18 cellular contexts compared by ENCODE assay signal in the genomic region with DNA sequence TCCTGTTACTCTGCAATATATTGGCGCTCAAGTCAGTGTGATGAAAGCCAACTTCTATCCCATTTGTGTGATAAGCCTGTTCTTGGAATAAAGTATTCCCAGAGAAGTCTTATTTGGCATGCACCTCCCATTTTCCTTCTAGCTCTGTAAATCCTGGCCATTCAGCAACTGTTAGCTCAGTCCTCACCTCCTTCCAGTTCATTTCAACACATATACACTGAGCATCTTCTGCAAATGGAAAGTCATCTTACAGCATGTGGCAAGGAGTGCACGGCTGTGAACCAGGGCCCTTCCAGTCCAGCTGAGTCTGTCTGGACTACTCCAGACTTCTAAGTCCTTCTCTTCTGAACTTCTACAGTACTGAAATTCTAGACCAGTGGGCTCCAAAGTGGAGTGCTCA. TPM values are rescaled to one million over a fixed set of nuclear protein-coding genes. Genes with fewer than 3 reads are reported as not detected.
A peak's percentile ranks its signal among the peaks of the same experiment; 100 is the strongest.
DNase-seq lines count a peak whose midpoint lies in the region; ATAC-seq and TF ChIP-seq lines count a peak whose summit lies in the region.
"Had no signal": no experiment of that assay in that cellular context is flagged by ENCODE, and none has a peak within 500 bp of the region (broad histone marks: within the 10 kb centered on the region; RNA-seq: fewer than 3 reads in every experiment).

No MANE protein-coding gene starts in this region.

- H2AFZ ChIP-seq in GM23338 = no peak overlapping the region
- H2AFZ ChIP-seq in trophoblast cell (ENCODE audit: insufficient read depth, low read length, poor library complexity) = no peak overlapping the region
- H2AFZ ChIP-seq in osteoblast (ENCODE audit: low read length) = no peak overlapping the region

- no peak overlapping the region for H3K23ac ChIP-seq in trophoblast cell (ENCODE audit: low read length)

- no peaks in the 10 kb centered on the region for H3F3A ChIP-seq in GM23338 (replicated peaks; ENCODE audit: low read depth)

- H3K79me1 ChIP-seq in trophoblast cell (ENCODE audit: low read length) = peaks cover 22% of the 10 kb centered on the region

- H4K91ac ChIP-seq in trophoblast cell (ENCODE audit: low read depth, low read length) = no peak overlapping the region

- no peak overlapping the region for H2BK5ac ChIP-seq in trophoblast cell (ENCODE audit: low read depth, low read length, poor library complexity)

- peak overlapping the region; percentile 37 for H3K18ac ChIP-seq in trophoblast cell (ENCODE audit: low read length)

- no peak for TF ChIP-seq CTCF in GM23338 (conservative IDR thresholded peaks at IDR 0.05; ENCODE audit: low read depth in 2 of 2)
- no peak for TF ChIP-seq CTCF in WTC11 (IDR thresholded peaks at IDR 0.05)
- TF ChIP-seq CTCF in osteoblast (IDR thresholded peaks at IDR 0.05; ENCODE audit: extremely low read depth, low read depth, low read length) = no peak

- H3K36me3 ChIP-seq in GM23338 (ENCODE audit: insufficient read depth) (no peaks in the 10 kb centered on the region), trophoblast cell (ENCODE audit: control insufficient read depth in 1 of 2, insufficient read depth in 2 of 2, low read length in 2 of 2) (no peaks in the 10 kb centered on the region), osteoblast (ENCODE audit: insufficient read depth, low read length) (no peaks in the 10 kb centered on the region)

- peaks cover 5% of the 10 kb centered on the region; the same call in 1 of the 3 replicates for H3K36me3 Mint-ChIP-seq in GM23338 (ENCODE audit: low read depth)
- 0 out of 2 replicates have a peak, but pooled peaks cover 2% of the 10 kb centered on the region for H3K36me3 Mint-ChIP-seq in WTC11

- no peak overlapping the region for H2BK120ac ChIP-seq in trophoblast cell (ENCODE audit: insufficient read depth, low read length, poor library complexity)

- H3K4me1 Mint-ChIP-seq in GM23338 (peaks cover 90% of the 10 kb centered on the region), WTC11 (peaks cover 97% of the 10 kb centered on the region)

- no peak for DNase-seq in GM23338 (ENCODE audit: low spot score)
- DNase-seq in WTC11 (ENCODE audit: low spot score) = no peak
- peak; percentile 39 for DNase-seq in left ventricle myocardium superior
- no peak for DNase-seq in trophoblast cell
- no peak for DNase-seq in HuH-7.5 (ENCODE audit: low spot score)
- DNase-seq in osteoblast (ENCODE audit: insufficient read length, low spot score, missing footprints) = no peak
- DNase-seq in DMS153 (lab: John Stamatoyannopoulos, UW) = no peak
- DNase-seq: ACHN, C1 segment of cervical spinal cord, DMS 273 treated with DMSO at 0.1 percent for 48 hours, GDM1, KBM-7, NCI-H1105, NCI-H1694 treated with DMSO at 0.1 percent for 48 hours, NCI-H2227 treated with DMSO at 0.1 percent for 48 hours, NCI-H774, SHP77 treated with DMSO at 0.1 percent for 48 hours, SK-N-SH had no signal

- intact Hi-C loops in left ventricle myocardium superior (cut with micrococcal nuclease) = no loop called here

- no peaks in the 10 kb centered on the region for H3K27me3 ChIP-seq in GM23338 (ENCODE audit: insufficient read depth)
- no peaks in the 10 kb centered on the region for H3K27me3 ChIP-seq in trophoblast cell (ENCODE audit: insufficient read depth, low read length)
- H3K27me3 ChIP-seq in osteoblast (ENCODE audit: insufficient read depth, low read length) = no peaks in the 10 kb centered on the region

- no peak overlapping the region for H3K9ac ChIP-seq in trophoblast cell (ENCODE audit: low read length)
- H3K9ac ChIP-seq: SK-N-SH had no signal

- H2AK5ac ChIP-seq in trophoblast cell (ENCODE audit: low read length) = peak overlapping the region; percentile 57

- H3K4me1 ChIP-seq in GM23338 (ENCODE audit: insufficient read depth) (peaks cover 82% of the 10 kb centered on the region), trophoblast cell (ENCODE audit: control insufficient read depth in 1 of 2, insufficient read depth in 2 of 2, low read length in 2 of 2) (peaks cover 13 to 29% of the 10 kb centered on the region in 2 experiments), osteoblast (ENCODE audit: insufficient read depth, low read length) (peaks cover 22% of the 10 kb centered on the region)

- H3K27me3 Mint-ChIP-seq in GM23338 (ENCODE audit: insufficient read depth, low read depth, poor library complexity) (peaks cover 8% of the 10 kb centered on the region), WTC11 (ENCODE audit: low read depth) (no peaks in the 10 kb centered on the region)

- H3K27ac Mint-ChIP-seq in GM23338 = peak overlapping the region; percentile 32
- H3K27ac Mint-ChIP-seq in WTC11 = peak overlapping the region; percentile 76

- no peak overlapping the region for H4K12ac ChIP-seq in trophoblast cell (ENCODE audit: low read depth, low read length)

- no peaks in the 10 kb centered on the region for H3K9me3 ChIP-seq in trophoblast cell (ENCODE audit: insufficient read depth, low read depth, low read length)
- H3K9me3 ChIP-seq in osteoblast (ENCODE audit: low read depth, low read length) = no peaks in the 10 kb centered on the region
- H3K9me3 ChIP-seq: SK-N-SH had no signal

- CTCF ChIA-PET in WTC11 (lab: Charles Lee) = no interaction called here

- no peaks in the 10 kb centered on the region for H3K9me2 ChIP-seq in GM23338 (ENCODE audit: insufficient read depth)
- H3K9me2 ChIP-seq: SK-N-SH had no signal

- ATAC-seq in GM23338 (no peak), WTC11 (no peak), left ventricle myocardium superior (peak; percentile 87)

- H3K79me2 ChIP-seq in GM23338 (replicated peaks; ENCODE audit: insufficient read depth) (peaks cover 92% of the 10 kb centered on the region), trophoblast cell (ENCODE audit: control insufficient read depth, insufficient read depth, low read length, poor library complexity) (peaks cover 9% of the 10 kb centered on the region), osteoblast (ENCODE audit: insufficient read depth, low read length) (peaks cover 75% of the 10 kb centered on the region)

- no peaks in the 10 kb centered on the region for H3K9me3 Mint-ChIP-seq in GM23338
- no peaks in the 10 kb centered on the region for H3K9me3 Mint-ChIP-seq in WTC11

- no peak overlapping the region for H3K14ac ChIP-seq in trophoblast cell (ENCODE audit: low read length)

- peak overlapping the region; percentile 81 for H3K4ac ChIP-seq in trophoblast cell (ENCODE audit: low read depth, low read length)

- H2BK12ac ChIP-seq in trophoblast cell (ENCODE audit: low read length) = peak overlapping the region; percentile 43

- H3K27ac ChIP-seq in GM23338 (ENCODE audit: low read depth) = no peak overlapping the region; the same call in 1 of the 2 replicates
- H3K27ac ChIP-seq in trophoblast cell (ENCODE audit: low read depth, low read length) = no peak overlapping the region
- no peak overlapping the region for H3K27ac ChIP-seq in osteoblast (ENCODE audit: low read depth, low read length)

- no peak overlapping the region for H3K4me3 Mint-ChIP-seq in GM23338
- H3K4me3 Mint-ChIP-seq in WTC11 = no peak overlapping the region

- H3K4me3 ChIP-seq in GM23338 = no peak overlapping the region
- H3K4me3 ChIP-seq in trophoblast cell (ENCODE audit: low read depth, low read length) = no peak overlapping the region
- no peak overlapping the region for H3K4me3 ChIP-seq in osteoblast (ENCODE audit: insufficient read depth, low read length)

- WGBS in trophoblast cell (ENCODE audit: extremely low coverage, insufficient coverage, insufficient read length) = no CpG with 5 or more reads among the region's 2 CpGs

- no peak overlapping the region for H3K4me2 ChIP-seq in GM23338
- H3K4me2 ChIP-seq in trophoblast cell (ENCODE audit: low read length) = no peak overlapping the region
- H3K4me2 ChIP-seq in osteoblast (ENCODE audit: insufficient read depth, low read length) = no peak overlapping the region
- H3K4me2 ChIP-seq: SK-N-SH had no signal

- no peaks in the 10 kb centered on the region for H4K20me1 ChIP-seq in GM23338 (replicated peaks; ENCODE audit: insufficient read depth)
- H4K20me1 ChIP-seq in osteoblast (ENCODE audit: insufficient read depth, low read length) = no peaks in the 10 kb centered on the region

- H4K8ac ChIP-seq in trophoblast cell (ENCODE audit: low read depth, low read length) = no peak overlapping the region

- POLR2A ChIA-PET in WTC11 (lab: Charles Lee) = no interaction called here

TF ChIP-seq in GM23338, 12 proteins besides CTCF, POLR2A, EP300 and RAD21 (continues in another document):
- TF ChIP-seq CREB1 (CRISPR knock-in tag; IDR thresholded peaks at IDR 0.05; ENCODE audit: low read depth) (no peak), POLR2AphosphoS5 (IDR thresholded peaks at IDR 0.05; ENCODE audit: low read depth) (no peak), EZH2phosphoT487 (IDR thresholded peaks at IDR 0.05; ENCODE audit: unreplicated experiment) (no peak), EZH2 (IDR thresholded peaks at IDR 0.05; ENCODE audit: low read depth, unreplicated experiment) (no peak)
- TF ChIP-seq, protein P1, sequence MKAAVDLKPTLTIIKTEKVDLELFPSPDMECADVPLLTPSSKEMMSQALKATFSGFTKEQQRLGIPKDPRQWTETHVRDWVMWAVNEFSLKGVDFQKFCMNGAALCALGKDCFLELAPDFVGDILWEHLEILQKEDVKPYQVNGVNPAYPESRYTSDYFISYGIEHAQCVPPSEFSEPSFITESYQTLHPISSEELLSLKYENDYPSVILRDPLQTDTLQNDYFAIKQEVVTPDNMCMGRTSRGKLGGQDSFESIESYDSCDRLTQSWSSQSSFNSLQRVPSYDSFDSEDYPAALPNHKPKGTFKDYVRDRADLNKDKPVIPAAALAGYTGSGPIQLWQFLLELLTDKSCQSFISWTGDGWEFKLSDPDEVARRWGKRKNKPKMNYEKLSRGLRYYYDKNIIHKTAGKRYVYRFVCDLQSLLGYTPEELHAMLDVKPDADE (IDR thresholded peaks at IDR 0.05) = no peak

TF ChIP-seq in WTC11, 78 proteins besides CTCF, POLR2A, EP300 and RAD21 (continues in another document):
- no peak for TF ChIP-seq JAZF1 (CRISPR knock-in tag; IDR thresholded peaks at IDR 0.05)
- TF ChIP-seq RELA (CRISPR knock-in tag; IDR thresholded peaks at IDR 0.05; ENCODE audit: borderline replicate concordance) = no peak
- no peak for TF ChIP-seq ZNF396 (CRISPR knock-in tag; IDR thresholded peaks at IDR 0.05; ENCODE audit: borderline replicate concordance)
- TF ChIP-seq ZNF671 (CRISPR knock-in tag; IDR thresholded peaks at IDR 0.05) = no peak
- no peak for TF ChIP-seq NFE2L1 (CRISPR knock-in tag; IDR thresholded peaks at IDR 0.05)
- no peak for TF ChIP-seq ELF4 (CRISPR knock-in tag; IDR thresholded peaks at IDR 0.05; ENCODE audit: low read depth)
- no peak for TF ChIP-seq TEAD1 (CRISPR knock-in tag; IDR thresholded peaks at IDR 0.05)
- no peak for TF ChIP-seq CREB1 (CRISPR knock-in tag; IDR thresholded peaks at IDR 0.05)
- TF ChIP-seq, protein P2, sequence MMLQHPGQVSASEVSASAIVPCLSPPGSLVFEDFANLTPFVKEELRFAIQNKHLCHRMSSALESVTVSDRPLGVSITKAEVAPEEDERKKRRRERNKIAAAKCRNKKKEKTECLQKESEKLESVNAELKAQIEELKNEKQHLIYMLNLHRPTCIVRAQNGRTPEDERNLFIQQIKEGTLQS (CRISPR knock-in tag; conservative IDR thresholded peaks at IDR 0.05) = no peak

RNA-seq across cellular contexts. Expression of a gene that starts 53.1 kb away (rescaled TPM):
- 118 and 146 TPM in 2 replicates for total RNA-seq in GM23338 (2014; rRNA removed; shearing (Covaris generic))
- polyA plus RNA-seq in GM23338 (2016; fragmentation: Nextera tagmentation; extraction: Ambion mirVana) = 154 and 263 TPM in 2 replicates
- 103 to 112 TPM (median 111 TPM) in 3 replicates for total RNA-seq in WTC11 (2021)
- total RNA-seq in left ventricle myocardium superior = 98.0 TPM
- polyA plus RNA-seq in trophoblast cell (2013) = 338 and 348 TPM in 2 replicates
- total RNA-seq in osteoblast = 74.6 and 85.2 TPM in 2 replicates
